In the genomic region with DNA sequence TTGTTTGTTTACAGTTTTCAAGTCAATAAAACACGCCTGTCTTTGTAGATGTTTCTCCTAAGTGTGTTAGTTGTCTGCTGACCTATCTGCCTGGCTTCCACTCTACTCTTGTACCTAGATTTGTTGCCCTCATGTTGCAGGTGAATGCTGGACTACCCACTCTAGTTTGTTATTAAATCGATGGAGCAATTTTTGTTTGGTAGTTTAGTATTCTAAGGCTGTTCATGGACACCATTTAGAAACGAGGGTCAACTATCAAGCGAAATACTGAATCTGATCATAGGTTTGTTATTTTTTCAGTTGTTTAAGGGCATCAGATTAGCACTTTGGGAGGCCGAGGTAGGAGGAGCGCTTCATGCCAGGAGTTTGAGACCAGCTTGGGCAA, we compare ENCODE assay signal across 1 cellular context.
TF ChIP-seq lines count a peak whose summit lies in the region.

No MANE protein-coding gene starts in this region.

TF ChIP-seq in WTC11, 78 proteins besides CTCF, POLR2A, EP300 and RAD21 (continued from another document):
- TF ChIP-seq, protein P1, sequence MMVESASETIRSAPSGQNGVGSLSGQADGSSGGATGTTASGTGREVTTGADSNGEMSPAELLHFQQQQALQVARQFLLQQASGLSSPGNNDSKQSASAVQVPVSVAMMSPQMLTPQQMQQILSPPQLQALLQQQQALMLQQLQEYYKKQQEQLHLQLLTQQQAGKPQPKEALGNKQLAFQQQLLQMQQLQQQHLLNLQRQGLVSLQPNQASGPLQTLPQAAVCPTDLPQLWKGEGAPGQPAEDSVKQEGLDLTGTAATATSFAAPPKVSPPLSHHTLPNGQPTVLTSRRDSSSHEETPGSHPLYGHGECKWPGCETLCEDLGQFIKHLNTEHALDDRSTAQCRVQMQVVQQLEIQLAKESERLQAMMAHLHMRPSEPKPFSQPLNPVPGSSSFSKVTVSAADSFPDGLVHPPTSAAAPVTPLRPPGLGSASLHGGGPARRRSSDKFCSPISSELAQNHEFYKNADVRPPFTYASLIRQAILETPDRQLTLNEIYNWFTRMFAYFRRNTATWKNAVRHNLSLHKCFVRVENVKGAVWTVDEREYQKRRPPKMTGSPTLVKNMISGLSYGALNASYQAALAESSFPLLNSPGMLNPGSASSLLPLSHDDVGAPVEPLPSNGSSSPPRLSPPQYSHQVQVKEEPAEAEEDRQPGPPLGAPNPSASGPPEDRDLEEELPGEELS (CRISPR knock-in tag; IDR thresholded peaks at IDR 0.05) = no peak
- TF ChIP-seq ETV6 (CRISPR knock-in tag; IDR thresholded peaks at IDR 0.05) = no peak
- TF ChIP-seq TCF7 (CRISPR knock-in tag; IDR thresholded peaks at IDR 0.05; ENCODE audit: low read depth) = no peak
